Comparison of ENCODE assay signal across 21 cellular contexts in the genomic region with DNA sequence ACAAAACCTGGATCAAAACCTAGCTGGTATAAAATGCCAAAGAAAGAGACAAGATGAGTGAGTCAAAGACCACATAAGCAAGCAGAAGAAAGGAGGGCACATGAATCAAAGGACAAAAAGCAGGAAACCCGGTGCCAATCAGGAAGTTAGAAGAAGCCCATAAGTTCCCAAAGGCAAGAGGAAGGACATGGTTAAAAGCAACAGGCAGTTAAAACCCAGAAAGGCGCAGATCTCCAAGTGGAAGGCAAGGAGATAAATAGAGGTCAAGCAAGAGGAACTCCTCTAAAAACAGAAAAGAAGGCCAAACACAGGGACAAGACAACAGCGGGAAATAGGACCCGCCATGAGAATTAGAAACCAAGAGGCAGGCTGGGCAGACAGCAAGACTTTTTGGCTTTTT.
"Had no signal": no experiment of that assay in that cellular context is flagged by ENCODE, and none has a peak within 500 bp of the region (broad histone marks: within the 10 kb centered on the region; RNA-seq: fewer than 3 reads in every experiment).

No MANE protein-coding gene starts in this region.

- DNase-seq: activated CD4-positive, alpha-beta T cell treated with anti-CD3 and anti-CD28 coated beads, Interleukin-2, amount 10 ng/mL, durations not matched to agents 7 days and 5 days; activated CD4-positive, CD25-positive, alpha-beta regulatory T cell treated with anti-CD3 and anti-CD28 coated beads, Interleukin-2, amount 50 U/mL, for 72 hours; activated gamma-delta T cell treated with Interleukin-2 at 50 U/mL for 16 hours; activated T-cell treated with anti-CD3 and anti-CD28 coated beads, Interleukin-2, amount 50 U/mL, for 1 hour; anterior cingulate cortex; body of pancreas; cortex of kidney; effector CD8-positive, alpha-beta T cell; foreskin melanocyte; immature natural killer cell; naive thymus-derived CD4-positive, alpha-beta T cell; small intestine; stimulated activated CD4-positive, alpha-beta T cell treated with anti-CD3 and anti-CD28 coated beads, Interleukin-2, amount 100 ng/mL, for 24 hours; stomach; transverse colon; WERI-Rb-1 had no signal

- H3K36me3 Mint-ChIP-seq: activated naive CD4-positive, alpha-beta T cell treated with anti-CD3 and anti-CD28 coated beads, Interleukin-2, amount 50 U/mL, for 24 hours; stimulated activated effector memory CD8-positive, alpha-beta T cell treated with anti-CD3 and anti-CD28 coated beads, Interleukin-12 subunit alpha, Interleukin-12 subunit beta, amount 100 ng/mL, for 72 hours had no signal

- H3K27ac Mint-ChIP-seq: activated CD4-positive, alpha-beta T cell treated with anti-CD3 and anti-CD28 coated beads, Interleukin-2, amount 10 ng/mL, durations not matched to agents 7 days and 5 days; activated naive CD4-positive, alpha-beta T cell treated with anti-CD3 and anti-CD28 coated beads, Interleukin-2, amount 50 U/mL, for 24 hours; immature natural killer cell; stimulated activated effector memory CD8-positive, alpha-beta T cell treated with anti-CD3 and anti-CD28 coated beads, Interleukin-12 subunit alpha, Interleukin-12 subunit beta, amount 100 ng/mL, for 72 hours had no signal

- H3K4me3 Mint-ChIP-seq: activated CD4-positive, alpha-beta T cell treated with anti-CD3 and anti-CD28 coated beads, Interleukin-2, amount 10 ng/mL, durations not matched to agents 7 days and 5 days; activated naive CD4-positive, alpha-beta T cell treated with anti-CD3 and anti-CD28 coated beads, Interleukin-2, amount 50 U/mL, for 24 hours; immature natural killer cell; neural crest cell; stimulated activated effector memory CD8-positive, alpha-beta T cell treated with anti-CD3 and anti-CD28 coated beads, Interleukin-12 subunit alpha, Interleukin-12 subunit beta, amount 100 ng/mL, for 72 hours had no signal

- H3K9me3 Mint-ChIP-seq: activated naive CD4-positive, alpha-beta T cell treated with anti-CD3 and anti-CD28 coated beads, Interleukin-2, amount 50 U/mL, for 24 hours; immature natural killer cell; neural crest cell; stimulated activated effector memory CD8-positive, alpha-beta T cell treated with anti-CD3 and anti-CD28 coated beads, Interleukin-12 subunit alpha, Interleukin-12 subunit beta, amount 100 ng/mL, for 72 hours had no signal

- ATAC-seq: body of pancreas; left lobe of liver; sciatic nerve; stimulated activated effector memory CD8-positive, alpha-beta T cell treated with anti-CD3 and anti-CD28 coated beads, Interleukin-12 subunit alpha, Interleukin-12 subunit beta, amount 100 ng/mL, for 72 hours had no signal
